In genomic region chr3:197949767-197950660, GRCh38 we compare ENCODE assay signal across 1 cellular context.
TF ChIP-seq lines count a peak whose summit lies in the region.

Gene RPL35A, plus strand, starts transcription at chr3:197950190. Its CDS starts 778 bp downstream, at chr3:197950968.

TF ChIP-seq in GM12878, 131 proteins besides CTCF, POLR2A, EP300 and RAD21 (continued from another document):
- peak; percentile 100 for TF ChIP-seq MYB (IDR thresholded peaks at IDR 0.05; ENCODE audit: borderline replicate concordance, low read depth, low read length)
- no peak for TF ChIP-seq SPI1 (IDR thresholded peaks at IDR 0.05; ENCODE audit: borderline replicate concordance, insufficient read depth, low read depth, low read length)
- TF ChIP-seq NFXL1 (IDR thresholded peaks at IDR 0.05; ENCODE audit: borderline replicate concordance), result no peak
- peak; percentile 83; the same call in 2 of the 3 replicates for TF ChIP-seq POU2F2 (IDR thresholded peaks at IDR 0.05; ENCODE audit: borderline replicate concordance, low read depth, low read length)
- TF ChIP-seq SUZ12 (IDR thresholded peaks at IDR 0.05; ENCODE audit: unreplicated experiment), result no peak
